Comparison of ENCODE assay signal across 8 cellular contexts in the genomic region with DNA sequence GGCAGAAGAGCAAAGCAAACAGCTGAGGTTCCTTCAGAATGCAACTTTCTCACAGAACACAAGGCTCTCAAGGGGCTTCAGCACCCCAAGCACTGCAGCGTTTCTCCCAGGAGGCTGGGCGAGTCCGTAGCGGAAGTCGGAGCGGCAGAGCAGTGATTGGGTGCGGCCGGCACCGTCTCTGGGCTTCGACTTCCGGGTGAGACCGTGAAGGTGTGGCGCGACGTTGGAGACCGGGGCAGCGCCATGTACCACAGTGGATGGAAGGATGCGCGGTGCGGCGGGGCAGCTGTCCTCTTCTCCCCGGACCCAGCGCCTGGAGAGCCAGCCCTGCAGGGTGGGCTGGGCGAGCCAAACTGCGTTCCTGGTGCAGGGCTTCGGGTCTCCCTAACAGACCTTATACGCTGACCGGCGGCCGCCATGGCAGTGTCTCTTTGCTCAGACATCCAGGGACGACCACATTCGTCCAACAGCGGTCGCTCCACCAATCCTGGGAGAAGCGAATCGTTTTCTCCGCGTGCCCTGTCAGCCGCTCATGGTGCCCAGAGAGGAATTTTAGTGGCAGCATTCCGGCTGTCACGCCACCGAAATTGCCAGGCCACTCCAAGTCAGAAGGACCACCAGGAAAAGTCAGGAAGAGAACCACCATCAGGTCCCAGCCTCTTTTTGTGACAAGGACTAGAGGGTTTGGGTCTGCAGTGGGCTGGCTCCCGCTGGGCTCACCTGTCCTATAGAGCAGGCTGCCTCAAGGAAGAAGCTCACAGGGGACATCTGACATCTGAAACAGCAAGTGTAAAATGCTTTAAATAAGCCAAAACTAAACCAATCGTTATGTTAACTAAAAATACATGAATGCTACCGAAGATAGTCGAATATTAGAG. TPM values are rescaled to one million over a fixed set of nuclear protein-coding genes. Genes with fewer than 3 reads are reported as not detected.
DNase-seq lines count a peak whose midpoint lies in the region; ATAC-seq and TF ChIP-seq lines count a peak whose summit lies in the region.

No MANE protein-coding gene starts in this region.

- WGBS in right lobe of liver (ENCODE audit: insufficient coverage, low coverage, low lambda C conversion rate, missing lambda C conversion rate): 15% methylated on average over 10 of the region's 46 CpGs

- H3K36me3 ChIP-seq in right lobe of liver: no peaks in the 10 kb centered on the region

- H3K27ac Mint-ChIP-seq in activated CD4-positive, alpha-beta T cell treated with anti-CD3 and anti-CD28 coated beads, Interleukin-2, amount 10 ng/mL, durations not matched to agents 24 days and 14 days: peak overlapping the region; percentile 77

- peak overlapping the region; percentile 44 to 76 (median 47) for H3K4me3 ChIP-seq in right lobe of liver

- no peaks in the 10 kb centered on the region for H3K9me3 ChIP-seq in right lobe of liver

- intact Hi-C loops in activated CD4-positive, alpha-beta T cell treated with anti-CD3 and anti-CD28 coated beads, Interleukin-2, amount 10 ng/mL, durations not matched to agents 24 days and 14 days (cut with micrococcal nuclease): loop anchor here (2.0 to 10.0 kb wide), 3 partner anchors 20 to 1462 kb away; a partner anchor contains a TSS
- intact Hi-C loops in right lobe of liver (cut with DNase I): no loop called here

- H3K4me1 Mint-ChIP-seq in activated CD4-positive, alpha-beta T cell treated with anti-CD3 and anti-CD28 coated beads, Interleukin-2, amount 10 ng/mL, durations not matched to agents 24 days and 14 days: peaks cover 14% of the 10 kb centered on the region

- no peak for TF ChIP-seq CTCF in right lobe of liver (IDR thresholded peaks at IDR 0.05)

- H3K9me3 Mint-ChIP-seq in activated CD4-positive, alpha-beta T cell treated with anti-CD3 and anti-CD28 coated beads, Interleukin-2, amount 10 ng/mL, durations not matched to agents 24 days and 14 days: peaks cover 3% of the 10 kb centered on the region

- no peak overlapping the region for H3K27ac ChIP-seq in right lobe of liver

- peak overlapping the region; percentile 94 for H3K4me3 Mint-ChIP-seq in activated CD4-positive, alpha-beta T cell treated with anti-CD3 and anti-CD28 coated beads, Interleukin-2, amount 10 ng/mL, durations not matched to agents 24 days and 14 days

- H3K27me3 ChIP-seq in right lobe of liver: no peaks in the 10 kb centered on the region

- peaks cover 4% of the 10 kb centered on the region for H3K27me3 Mint-ChIP-seq in activated CD4-positive, alpha-beta T cell treated with anti-CD3 and anti-CD28 coated beads, Interleukin-2, amount 10 ng/mL, durations not matched to agents 24 days and 14 days

- H3K4me1 ChIP-seq in right lobe of liver: peaks cover 0 to 8% (median 0%) of the 10 kb centered on the region in 4 donors

- peak; percentile 32 for DNase-seq in NCI-H2081 treated with DMSO at 0.1 percent for 48 hours (lab: John Stamatoyannopoulos, UW)
- peak; percentile 95 for DNase-seq in activated CD4-positive, alpha-beta T cell treated with anti-CD3 and anti-CD28 coated beads, Interleukin-2, amount 10 ng/mL, durations not matched to agents 24 days and 14 days
- DNase-seq in cortex of kidney (lab: John Stamatoyannopoulos, UW): peak; percentile 6
- peak; percentile 52 to 82 (median 54) for DNase-seq in right lobe of liver
- DNase-seq in stimulated activated CD4-positive, alpha-beta T cell treated with anti-CD3 and anti-CD28 coated beads, Interleukin-4, amount 100 ng/mL, for 24 hours: peak; percentile 76
- DNase-seq in NCI-H1694 (lab: John Stamatoyannopoulos, UW): no peak

- TF ChIP-seq POLR2A in GM10847 (IDR thresholded peaks at IDR 0.05; ENCODE audit: extremely low read depth, insufficient read length) (peak; percentile 76), right lobe of liver (IDR thresholded peaks at IDR 0.05) (no peak)

- peaks cover 2% of the 10 kb centered on the region for H3K36me3 Mint-ChIP-seq in activated CD4-positive, alpha-beta T cell treated with anti-CD3 and anti-CD28 coated beads, Interleukin-2, amount 10 ng/mL, durations not matched to agents 24 days and 14 days (ENCODE audit: low read depth)

- ATAC-seq in HG02588 (IDR thresholded peaks at IDR 0.05; ENCODE audit: unreplicated experiment) (peak; percentile 100), right lobe of liver (peak; percentile 85 to 99 (median 87))

RNA-seq across cellular contexts. Expression of a gene that starts 20.5 kb away (rescaled TPM):
- 3.4 and 3.7 TPM in 2 replicates for total RNA-seq in activated CD4-positive, alpha-beta T cell treated with anti-CD3 and anti-CD28 coated beads, Interleukin-2, amount 10 ng/mL, durations not matched to agents 24 days and 14 days
- under 1 TPM in 3 of 6 experiments, not detected in 3; 0.24 to 0.37 (median 0.35) TPM for total RNA-seq in right lobe of liver
